In the genomic region with DNA sequence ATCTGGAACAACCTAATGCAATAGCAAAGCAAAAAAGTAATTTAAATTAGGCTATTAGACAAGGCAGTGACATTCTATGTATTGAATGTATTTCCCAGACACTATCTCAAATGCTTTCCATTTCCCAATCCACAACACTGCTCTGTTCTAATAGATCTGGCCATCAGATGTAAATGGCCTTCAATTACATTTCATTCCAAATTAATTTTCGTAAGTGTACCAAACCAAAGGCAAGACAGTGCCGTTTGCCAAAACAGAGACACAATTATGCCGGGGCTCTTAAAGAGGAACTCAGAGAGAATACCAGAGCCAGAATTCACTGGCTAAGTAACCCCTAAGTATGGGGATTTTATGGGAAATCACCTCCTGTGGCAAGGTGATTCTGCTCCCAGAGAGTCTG, we compare ENCODE assay signal across 19 cellular contexts.
"Had no signal": no experiment of that assay in that cellular context is flagged by ENCODE, and none has a peak within 500 bp of the region (broad histone marks: within the 10 kb centered on the region; RNA-seq: fewer than 3 reads in every experiment).

No MANE protein-coding gene starts in this region.

- H3K27me3 ChIP-seq: esophagus squamous epithelium, gastroesophageal sphincter, spleen, testis, transverse colon had no signal

- H3K36me3 ChIP-seq: gastroesophageal sphincter, transverse colon had no signal

- H3K27ac ChIP-seq: esophagus squamous epithelium, gastroesophageal sphincter, spleen, testis, transverse colon had no signal

- H3K4me1 ChIP-seq: testis had no signal

- DNase-seq: dermis blood vessel endothelial cell; esophagus squamous epithelium; foreskin fibroblast; glutamatergic neuron; islet precursor cell; mammary epithelial cell; naive thymus-derived CD4-positive, alpha-beta T cell; nephron progenitor cell; posterior cingulate gyrus; spleen; stimulated activated CD4-positive, alpha-beta T cell treated with anti-CD3 and anti-CD28 coated beads, Interleukin-15, amount 100 ng/mL, for 24 hours; stimulated activated CD4-positive, alpha-beta T cell treated with anti-CD3 and anti-CD28 coated beads, Interleukin-1b, Interleukin-23, amount 100 ng/mL, for 48 hours; stimulated activated CD4-positive, alpha-beta T cell treated with anti-CD3 and anti-CD28 coated beads, Interleukin-4, amount 100 ng/mL, for 24 hours; testis; transverse colon had no signal

- ATAC-seq: gastroesophageal sphincter; left lobe of liver; naive thymus-derived CD4-positive, alpha-beta T cell; sciatic nerve; stimulated activated memory B cell treated with anti-CD40 and anti-IgM and Interleukin-4, amounts not matched to agents 10 μg/mL and 1 μg/mL and 100 μg/mL, for 72 hours had no signal

- H3K4me3 ChIP-seq: esophagus squamous epithelium, gastroesophageal sphincter, spleen, testis, transverse colon had no signal

- H3K9me3 ChIP-seq: esophagus squamous epithelium, gastroesophageal sphincter, spleen, testis, transverse colon had no signal
